In the genomic region with DNA sequence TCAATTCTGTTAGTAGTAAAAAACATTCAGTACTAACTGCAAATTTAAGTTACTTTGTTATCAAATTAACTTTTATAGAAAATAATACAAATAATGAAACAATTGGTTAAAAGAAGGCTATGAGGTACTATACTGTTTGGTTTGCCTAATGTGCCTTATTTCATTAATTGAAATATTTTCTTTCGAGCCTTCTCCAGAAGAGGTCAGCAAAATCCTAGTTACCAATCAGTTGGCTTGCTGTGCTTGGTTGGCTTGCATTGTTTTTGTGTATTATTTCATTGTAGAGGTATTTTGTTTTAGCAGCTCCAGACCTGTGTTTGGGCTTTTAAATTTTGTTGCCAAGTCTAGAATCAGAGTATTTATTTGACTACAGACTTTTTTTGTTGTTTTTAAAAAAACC, we compare ENCODE assay signal across 11 cellular contexts.
DNase-seq lines count a peak whose midpoint lies in the region; ATAC-seq and TF ChIP-seq lines count a peak whose summit lies in the region.
"Had no signal": no experiment of that assay in that cellular context is flagged by ENCODE, and none has a peak within 500 bp of the region (broad histone marks: within the 10 kb centered on the region; RNA-seq: fewer than 3 reads in every experiment).

No MANE protein-coding gene starts in this region.

- no peak overlapping the region for H3K4me2 ChIP-seq in SK-N-SH

- ATAC-seq in HG03442 (IDR thresholded peaks at IDR 0.05; ENCODE audit: unreplicated experiment) (no peak), HG03520 (IDR thresholded peaks at IDR 0.05; ENCODE audit: unreplicated experiment) (no peak)
- ATAC-seq: T-cell had no signal

- peak; percentile 12 for DNase-seq in DMS 273 (lab: John Stamatoyannopoulos, UW; ENCODE audit: unreplicated experiment)
- no peak for DNase-seq in DMS 273 treated with DMSO at 0.1 percent for 48 hours (lab: John Stamatoyannopoulos, UW)
- DNase-seq in SK-N-SH: peak; percentile 38
- DNase-seq in fibroblast of pulmonary artery (ENCODE audit: low read depth): peak; percentile 66
- peak; percentile 30 for DNase-seq in pulmonary artery endothelial cell (ENCODE audit: low read depth, low spot score)
- no peak for DNase-seq in stimulated activated CD4-positive, alpha-beta T cell treated with anti-CD3 and anti-CD28 coated beads, Interleukin-4, amount 100 ng/mL, for 24 hours
- DNase-seq: activated CD8-positive, alpha-beta memory T cell treated with anti-CD3 and anti-CD28 coated beads, Interleukin-2, amount 50 U/mL, for 48 hours; immature natural killer cell; T-cell had no signal

- H4K20me1 ChIP-seq in SK-N-SH (ENCODE audit: insufficient read depth): no peaks in the 10 kb centered on the region; the same call in none of the 2 replicates

- no peaks in the 10 kb centered on the region for H3F3A ChIP-seq in SK-N-SH (replicated peaks; ENCODE audit: insufficient read depth)

- H3K9ac ChIP-seq in SK-N-SH: no peak overlapping the region

- TF ChIP-seq CTCF in SK-N-SH (IDR thresholded peaks at IDR 0.05) (peak; percentile 59), fibroblast of pulmonary artery (IDR thresholded peaks at IDR 0.05; ENCODE audit: low read length, missing control alignments) (peak; percentile 43)

- no peak for TF ChIP-seq EP300 in SK-N-SH (IDR thresholded peaks at IDR 0.05; ENCODE audit: borderline replicate concordance in 1 of 2, low read depth in 1 of 2, low read length in 1 of 2)

- H3K27ac ChIP-seq in SK-N-SH (ENCODE audit: low read depth in 2 of 2, low read length in 1 of 2): peak overlapping the region in 1 of 2 experiments; percentile 24; a peak in 1 of 4 replicates

- H3K9me2 ChIP-seq in SK-N-SH: no peaks in the 10 kb centered on the region

- H3K27me3 ChIP-seq in SK-N-SH (ENCODE audit: insufficient read depth): no peaks in the 10 kb centered on the region

- H3K79me2 ChIP-seq in SK-N-SH (ENCODE audit: insufficient read depth): peaks cover 98% of the 10 kb centered on the region

- no peaks in the 10 kb centered on the region for H3K9me3 ChIP-seq in SK-N-SH

- POLR2A ChIA-PET in SK-N-SH (lab: Yijun Ruan, JAX): no interaction called here

- no peak overlapping the region for H2AFZ ChIP-seq in SK-N-SH (ENCODE audit: low read depth)

- TF ChIP-seq RAD21 in SK-N-SH (IDR thresholded peaks at IDR 0.05; ENCODE audit: low read length): peak; percentile 86

- CTCF ChIA-PET in SK-N-SH (lab: Yijun Ruan, JAX): interaction anchor here (0.6 to 5.0 kb wide), 22 partner anchors 9 to 1289 kb away, joined by 3 to 44 read pairs (median 3); no protein-coding TSS in a partner anchor

- 73% methylated on average over 1 of the region's 1 CpG for WGBS in SK-N-SH (ENCODE audit: low lambda C conversion rate)

- peaks cover 0 to 10% of the 10 kb centered on the region in 2 experiments; a peak in 2 of 4 replicates for H3K4me1 ChIP-seq in SK-N-SH (ENCODE audit: control insufficient read depth in 1 of 2, insufficient read depth in 2 of 2, low read depth in 1 of 2, low read length in 1 of 2)

- peaks cover 0 to 21% of the 10 kb centered on the region in 2 experiments for H3K36me3 ChIP-seq in SK-N-SH (replicated peaks in 1 of 2; ENCODE audit: control insufficient read depth in 1 of 2, insufficient read depth in 2 of 2, low read length in 1 of 2)

- H3K4me3 ChIP-seq in SK-N-SH (ENCODE audit: low read depth in 2 of 2, low read length in 1 of 2) (no peak overlapping the region), fibroblast of pulmonary artery (replicated peaks; ENCODE audit: low read depth, low read length) (no peak overlapping the region)

TF ChIP-seq in SK-N-SH, 30 proteins besides CTCF, POLR2A, EP300 and RAD21:
- no peak for TF ChIP-seq RXRA (IDR thresholded peaks at IDR 0.05; ENCODE audit: borderline replicate concordance, low read depth)
- TF ChIP-seq FOXJ3 (CRISPR knock-in tag; IDR thresholded peaks at IDR 0.05): no peak
- no peak for TF ChIP-seq EZH2phosphoT487 (IDR thresholded peaks at IDR 0.05; ENCODE audit: borderline replicate concordance, low read depth)
- TF ChIP-seq, protein P1, sequence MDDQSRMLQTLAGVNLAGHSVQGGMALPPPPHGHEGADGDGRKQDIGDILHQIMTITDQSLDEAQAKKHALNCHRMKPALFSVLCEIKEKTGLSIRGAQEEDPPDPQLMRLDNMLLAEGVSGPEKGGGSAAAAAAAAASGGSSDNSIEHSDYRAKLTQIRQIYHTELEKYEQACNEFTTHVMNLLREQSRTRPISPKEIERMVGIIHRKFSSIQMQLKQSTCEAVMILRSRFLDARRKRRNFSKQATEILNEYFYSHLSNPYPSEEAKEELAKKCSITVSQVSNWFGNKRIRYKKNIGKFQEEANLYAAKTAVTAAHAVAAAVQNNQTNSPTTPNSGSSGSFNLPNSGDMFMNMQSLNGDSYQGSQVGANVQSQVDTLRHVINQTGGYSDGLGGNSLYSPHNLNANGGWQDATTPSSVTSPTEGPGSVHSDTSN (IDR thresholded peaks at IDR 0.05): no peak
- TF ChIP-seq FOXM1 (IDR thresholded peaks at IDR 0.05; ENCODE audit: low read depth): no peak
- TF ChIP-seq, protein P2, sequence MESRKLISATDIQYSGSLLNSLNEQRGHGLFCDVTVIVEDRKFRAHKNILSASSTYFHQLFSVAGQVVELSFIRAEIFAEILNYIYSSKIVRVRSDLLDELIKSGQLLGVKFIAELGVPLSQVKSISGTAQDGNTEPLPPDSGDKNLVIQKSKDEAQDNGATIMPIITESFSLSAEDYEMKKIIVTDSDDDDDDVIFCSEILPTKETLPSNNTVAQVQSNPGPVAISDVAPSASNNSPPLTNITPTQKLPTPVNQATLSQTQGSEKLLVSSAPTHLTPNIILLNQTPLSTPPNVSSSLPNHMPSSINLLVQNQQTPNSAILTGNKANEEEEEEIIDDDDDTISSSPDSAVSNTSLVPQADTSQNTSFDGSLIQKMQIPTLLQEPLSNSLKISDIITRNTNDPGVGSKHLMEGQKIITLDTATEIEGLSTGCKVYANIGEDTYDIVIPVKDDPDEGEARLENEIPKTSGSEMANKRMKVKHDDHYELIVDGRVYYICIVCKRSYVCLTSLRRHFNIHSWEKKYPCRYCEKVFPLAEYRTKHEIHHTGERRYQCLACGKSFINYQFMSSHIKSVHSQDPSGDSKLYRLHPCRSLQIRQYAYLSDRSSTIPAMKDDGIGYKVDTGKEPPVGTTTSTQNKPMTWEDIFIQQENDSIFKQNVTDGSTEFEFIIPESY (IDR thresholded peaks at IDR 0.05; ENCODE audit: borderline replicate concordance, low read depth): no peak
- TF ChIP-seq, protein P3, sequence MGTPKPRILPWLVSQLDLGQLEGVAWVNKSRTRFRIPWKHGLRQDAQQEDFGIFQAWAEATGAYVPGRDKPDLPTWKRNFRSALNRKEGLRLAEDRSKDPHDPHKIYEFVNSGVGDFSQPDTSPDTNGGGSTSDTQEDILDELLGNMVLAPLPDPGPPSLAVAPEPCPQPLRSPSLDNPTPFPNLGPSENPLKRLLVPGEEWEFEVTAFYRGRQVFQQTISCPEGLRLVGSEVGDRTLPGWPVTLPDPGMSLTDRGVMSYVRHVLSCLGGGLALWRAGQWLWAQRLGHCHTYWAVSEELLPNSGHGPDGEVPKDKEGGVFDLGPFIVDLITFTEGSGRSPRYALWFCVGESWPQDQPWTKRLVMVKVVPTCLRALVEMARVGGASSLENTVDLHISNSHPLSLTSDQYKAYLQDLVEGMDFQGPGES (IDR thresholded peaks at IDR 0.05; ENCODE audit: low read depth, low read length): no peak
- no peak for TF ChIP-seq TCF12 (IDR thresholded peaks at IDR 0.05)
- TF ChIP-seq SMC3 (IDR thresholded peaks at IDR 0.05; ENCODE audit: low read depth, low read length): peak; percentile 55

Comparison
In these comparisons a context has a peak if more than half of its experiments do, and no peak if none do; other contexts are left out.
1. DNase-seq: peak in DMS 273 (single experiment), SK-N-SH (single experiment), fibroblast of pulmonary artery (single experiment) and pulmonary artery endothelial cell (single experiment); none in DMS 273 treated with DMSO at 0.1 percent for 48 hours (single experiment) and stimulated activated CD4-positive, alpha-beta T cell treated with anti-CD3 and anti-CD28 coated beads, Interleukin-4, amount 100 ng/mL, for 24 hours (single experiment).